ENCODE assay signal across 8 cellular contexts in the genomic region with DNA sequence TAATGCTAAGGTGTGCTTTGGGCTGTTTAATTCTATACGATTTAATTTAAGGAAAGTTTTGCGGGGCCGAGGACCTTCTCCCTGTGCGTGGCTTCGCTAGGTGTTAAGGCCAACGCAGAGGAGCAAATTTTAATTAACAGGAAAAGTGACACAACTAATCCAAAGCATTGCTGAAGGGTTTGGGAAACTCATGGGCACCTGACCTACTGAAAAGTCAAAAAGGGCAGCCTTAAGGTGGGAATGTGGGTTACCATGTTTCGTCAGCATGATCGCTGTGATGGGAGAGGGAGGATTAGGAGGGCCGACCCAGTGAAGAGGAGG. TPM values are rescaled to one million over a fixed set of nuclear protein-coding genes. Genes with fewer than 3 reads are reported as not detected.
DNase-seq lines count a peak whose midpoint lies in the region; ATAC-seq, FAIRE-seq and TF ChIP-seq lines count a peak whose summit lies in the region.

No MANE protein-coding gene starts in this region.

- POLR2A ChIA-PET in T-cell (lab: Charles Lee), result no interaction called here

- peaks cover 7% of the 10 kb centered on the region; the same call in 1 of the 2 replicates for H3K36me3 ChIP-seq in GM23248 (ENCODE audit: low read depth)

- no peaks in the 10 kb centered on the region for H4K20me1 ChIP-seq in GM23248 (ENCODE audit: insufficient read depth)

- CTCF ChIA-PET in T-cell (lab: Charles Lee), result no interaction called here

- H3K9me3 ChIP-seq in GM23248 (ENCODE audit: low read depth), result no peaks in the 10 kb centered on the region

- H3K9me3 Mint-ChIP-seq in T-cell, result no peaks in the 10 kb centered on the region

- no peak for TF ChIP-seq CTCF in foreskin fibroblast (IDR thresholded peaks at IDR 0.05; ENCODE audit: low read depth, low read length)

- H3K4me1 ChIP-seq in GM23248 (ENCODE audit: insufficient read depth), result peaks cover 17% of the 10 kb centered on the region

- H2AFZ ChIP-seq in GM23248, result peak overlapping the region; percentile 67

- H3K4me3 ChIP-seq in GM23248 (peak overlapping the region; percentile 79), foreskin fibroblast (ENCODE audit: low read depth in 1 of 2, low read length in 2 of 2) (peak overlapping the region; percentile 68 to 84), skeletal muscle cell (ENCODE audit: low read depth, low read length) (peak overlapping the region; percentile 66)

- no peaks in the 10 kb centered on the region for H3K9me2 ChIP-seq in GM23248 (ENCODE audit: insufficient read depth)

- in situ Hi-C loops in GM23248 (cut with MboI), result no loop called here

- peak overlapping the region; percentile 51 for H3K27ac ChIP-seq in GM23248

- peaks cover 49 to 55% (median 53%) of the 10 kb centered on the region in 3 donors for H3K4me1 Mint-ChIP-seq in T-cell

- 40 to 49% methylated on average over 9 of the region's 9 CpGs for WGBS in GM23248 (ENCODE audit: low coverage in 1 of 2, low lambda C conversion rate in 2 of 2, missing lambda C conversion rate in 2 of 2), 2 experiments

- H3K9ac ChIP-seq in GM23248, result peak overlapping the region; percentile 80

- FAIRE-seq in RCC 7860 (lab: Jason Lieb, UNC), result no peak

- no peaks in the 10 kb centered on the region for H3K27me3 Mint-ChIP-seq in T-cell

- peaks cover 37% of the 10 kb centered on the region for H3K79me2 ChIP-seq in GM23248 (ENCODE audit: insufficient read depth)

- no peaks in the 10 kb centered on the region for H3K27me3 ChIP-seq in GM23248 (replicated peaks; ENCODE audit: insufficient read depth)

- ATAC-seq in T-cell (replicated peaks in 1 of 4), result no peak
- no peak for ATAC-seq in GM21423 (IDR thresholded peaks at IDR 0.05; ENCODE audit: unreplicated experiment)

- peaks cover 15% of the 10 kb centered on the region for H3F3A ChIP-seq in GM23248 (ENCODE audit: insufficient read depth)

- H3K27ac Mint-ChIP-seq in T-cell, result peak overlapping the region; percentile 90 to 92

- H3K4me2 ChIP-seq in GM23248 (ENCODE audit: unreplicated experiment), result peak overlapping the region; percentile 89

- H3K36me3 Mint-ChIP-seq in T-cell, result peaks cover 29% of the 10 kb centered on the region

- peak overlapping the region; percentile 85 to 94 (median 88) for H3K4me3 Mint-ChIP-seq in T-cell

- DNase-seq in GM23248, result no peak
- no peak for DNase-seq in T-cell
- DNase-seq in foreskin fibroblast, result no peak
- no peak for DNase-seq in skeletal muscle cell (ENCODE audit: low read depth)
- DNase-seq in HT-29 (ENCODE audit: low spot score), result no peak
- DNase-seq in stimulated activated CD4-positive, alpha-beta T cell treated with anti-CD3 and anti-CD28 coated beads, Interleukin-15, amount 100 ng/mL, for 24 hours, result no peak
- DNase-seq in RCC 7860 (ENCODE audit: low spot score), result no peak

RNA-seq across cellular contexts. Expression of a gene that starts 0.4 kb away (rescaled TPM):
- total RNA-seq in GM23248 (2014; rRNA removed; shearing (Covaris generic)), result 15.0 and 26.1 TPM in 2 replicates
- 8.5 and 8.6 TPM in 2 replicates for polyA plus RNA-seq in GM23248 (2016; fragmentation: Nextera tagmentation; extraction: Ambion mirVana)
- total RNA-seq in T-cell, result 100 to 1,000 TPM in 1 of 5 donors, 10 to 100 TPM in 4; 92.5 to 107 (median 96.5) TPM
- total RNA-seq in HT-29 (2014; rRNA removed; shearing (Covaris generic)), result 13.5 and 17.2 TPM in 2 replicates

RNA-seq across cellular contexts. Expression of a gene that starts 10.5 kb away (rescaled TPM):
- 23.5 and 29.6 TPM in 2 replicates for total RNA-seq in GM23248 (2014; rRNA removed; shearing (Covaris generic))
- 3.3 TPM in 2 replicates for polyA plus RNA-seq in GM23248 (2016; fragmentation: Nextera tagmentation; extraction: Ambion mirVana)
- 10 to 100 TPM; 19.6 to 34.1 (median 33.7) TPM for total RNA-seq in T-cell
- 49.2 and 57.4 TPM in 2 replicates for total RNA-seq in HT-29 (2014; rRNA removed; shearing (Covaris generic))

RNA-seq across cellular contexts. Expression of a gene that starts 47.7 kb away (rescaled TPM):
- 61.2 and 94.8 TPM in 2 replicates for total RNA-seq in GM23248 (2014; rRNA removed; shearing (Covaris generic))
- polyA plus RNA-seq in GM23248 (2016; fragmentation: Nextera tagmentation; extraction: Ambion mirVana), result 90.2 and 93.6 TPM in 2 replicates
- total RNA-seq in T-cell, result 10 to 100 TPM; 28.5 to 76.1 (median 57.5) TPM
- 125 and 130 TPM in 2 replicates for total RNA-seq in HT-29 (2014; rRNA removed; shearing (Covaris generic))
